ENCODE assay signal across 1 cellular context in the genomic region with DNA sequence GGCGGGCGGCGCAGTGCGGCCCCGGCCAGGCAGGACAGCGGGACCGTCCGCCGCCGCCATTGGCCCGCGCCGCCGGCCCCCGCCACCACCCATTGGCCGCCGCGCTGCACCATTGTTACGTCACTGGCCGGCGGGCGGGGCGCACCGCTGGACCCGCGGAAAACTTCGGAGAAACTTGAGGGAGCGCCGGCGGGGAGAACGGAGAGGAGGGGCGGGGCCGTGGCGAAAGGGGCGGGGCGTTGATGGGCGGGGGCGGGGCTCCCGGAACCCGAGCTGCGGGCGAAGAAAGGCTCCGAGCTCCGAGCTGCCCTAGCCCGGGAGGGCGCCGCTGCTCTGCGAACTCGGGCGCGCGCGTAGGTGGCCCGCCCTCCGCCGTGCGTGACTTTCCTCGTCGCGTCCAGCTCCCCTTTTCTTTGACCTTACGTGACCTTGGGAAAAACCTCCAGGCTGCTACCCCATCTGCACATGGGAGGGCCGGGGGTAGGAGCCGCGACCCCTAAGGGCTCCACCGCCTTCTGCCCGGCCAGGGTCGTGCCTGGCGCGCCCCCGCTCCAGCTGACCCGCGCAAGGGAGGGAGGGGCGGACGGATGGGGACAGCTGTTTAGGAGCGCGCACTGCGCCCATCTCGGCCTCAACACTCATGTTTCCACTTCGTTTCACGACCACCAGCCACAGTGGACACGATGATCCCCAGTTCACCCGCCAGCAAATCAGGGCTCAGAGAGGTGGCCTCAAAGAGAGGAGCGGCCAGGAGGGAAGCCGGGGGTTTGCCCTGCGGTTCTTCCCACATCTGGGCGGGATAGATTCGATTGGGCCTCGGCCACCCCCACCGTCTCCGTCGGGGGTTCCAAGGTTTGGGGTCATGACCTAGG.
TF ChIP-seq lines count a peak whose summit lies in the region.

A gene with protein sequence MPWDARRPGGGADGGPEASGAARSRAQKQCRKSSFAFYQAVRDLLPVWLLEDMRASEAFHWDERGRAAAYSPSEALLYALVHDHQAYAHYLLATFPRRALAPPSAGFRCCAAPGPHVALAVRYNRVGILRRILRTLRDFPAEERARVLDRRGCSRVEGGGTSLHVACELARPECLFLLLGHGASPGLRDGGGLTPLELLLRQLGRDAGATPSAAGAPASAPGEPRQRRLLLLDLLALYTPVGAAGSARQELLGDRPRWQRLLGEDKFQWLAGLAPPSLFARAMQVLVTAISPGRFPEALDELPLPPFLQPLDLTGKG (minus strand): TSS at position 33 of the 872 bp plus-strand sequence. CDS start 1,887 bp downstream, outside the sequence.

TF ChIP-seq in HEK293, 187 proteins besides CTCF, POLR2A, EP300 and RAD21 (continued from another document and continues in another):
- TF ChIP-seq, protein P1, sequence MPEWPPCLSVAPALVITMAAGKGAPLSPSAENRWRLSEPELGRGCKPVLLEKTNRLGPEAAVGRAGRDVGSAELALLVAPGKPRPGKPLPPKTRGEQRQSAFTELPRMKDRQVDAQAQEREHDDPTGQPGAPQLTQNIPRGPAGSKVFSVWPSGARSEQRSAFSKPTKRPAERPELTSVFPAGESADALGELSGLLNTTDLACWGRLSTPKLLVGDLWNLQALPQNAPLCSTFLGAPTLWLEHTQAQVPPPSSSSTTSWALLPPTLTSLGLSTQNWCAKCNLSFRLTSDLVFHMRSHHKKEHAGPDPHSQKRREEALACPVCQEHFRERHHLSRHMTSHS (tag by site-specific recombination; IDR thresholded peaks at IDR 0.05) = no peak
- TF ChIP-seq KLF7 (tag by site-specific recombination; IDR thresholded peaks at IDR 0.05; ENCODE audit: borderline replicate concordance) = no peak
- no peak for TF ChIP-seq ZNF37A (tag by site-specific recombination; IDR thresholded peaks at IDR 0.05)
- TF ChIP-seq KLF9 (tag by site-specific recombination; IDR thresholded peaks at IDR 0.05; ENCODE audit: low read depth) = peak; percentile 71
- no peak for TF ChIP-seq ZNF544 (tag by site-specific recombination; IDR thresholded peaks at IDR 0.05)
- no peak for TF ChIP-seq ZNF416 (tag by site-specific recombination; IDR thresholded peaks at IDR 0.05)
- TF ChIP-seq, protein P2, sequence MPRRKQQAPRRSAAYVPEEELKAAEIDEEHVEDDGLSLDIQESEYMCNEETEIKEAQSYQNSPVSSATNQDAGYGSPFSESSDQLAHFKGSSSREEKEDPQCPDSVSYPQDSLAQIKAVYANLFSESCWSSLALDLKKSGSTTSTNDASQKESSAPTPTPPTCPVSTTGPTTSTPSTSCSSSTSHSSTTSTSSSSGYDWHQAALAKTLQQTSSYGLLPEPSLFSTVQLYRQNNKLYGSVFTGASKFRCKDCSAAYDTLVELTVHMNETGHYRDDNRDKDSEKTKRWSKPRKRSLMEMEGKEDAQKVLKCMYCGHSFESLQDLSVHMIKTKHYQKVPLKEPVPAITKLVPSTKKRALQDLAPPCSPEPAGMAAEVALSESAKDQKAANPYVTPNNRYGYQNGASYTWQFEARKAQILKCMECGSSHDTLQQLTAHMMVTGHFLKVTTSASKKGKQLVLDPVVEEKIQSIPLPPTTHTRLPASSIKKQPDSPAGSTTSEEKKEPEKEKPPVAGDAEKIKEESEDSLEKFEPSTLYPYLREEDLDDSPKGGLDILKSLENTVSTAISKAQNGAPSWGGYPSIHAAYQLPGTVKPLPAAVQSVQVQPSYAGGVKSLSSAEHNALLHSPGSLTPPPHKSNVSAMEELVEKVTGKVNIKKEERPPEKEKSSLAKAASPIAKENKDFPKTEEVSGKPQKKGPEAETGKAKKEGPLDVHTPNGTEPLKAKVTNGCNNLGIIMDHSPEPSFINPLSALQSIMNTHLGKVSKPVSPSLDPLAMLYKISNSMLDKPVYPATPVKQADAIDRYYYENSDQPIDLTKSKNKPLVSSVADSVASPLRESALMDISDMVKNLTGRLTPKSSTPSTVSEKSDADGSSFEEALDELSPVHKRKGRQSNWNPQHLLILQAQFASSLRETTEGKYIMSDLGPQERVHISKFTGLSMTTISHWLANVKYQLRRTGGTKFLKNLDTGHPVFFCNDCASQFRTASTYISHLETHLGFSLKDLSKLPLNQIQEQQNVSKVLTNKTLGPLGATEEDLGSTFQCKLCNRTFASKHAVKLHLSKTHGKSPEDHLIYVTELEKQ (tag by site-specific recombination; IDR thresholded peaks at IDR 0.05; ENCODE audit: borderline replicate concordance) = no peak
- no peak for TF ChIP-seq ZNF184 (tag by site-specific recombination; IDR thresholded peaks at IDR 0.05)
- TF ChIP-seq ZNF266 (tag by site-specific recombination; IDR thresholded peaks at IDR 0.05; ENCODE audit: low read depth) = no peak
- TF ChIP-seq SP3 (tag by site-specific recombination; IDR thresholded peaks at IDR 0.05) = peak; percentile 53
- no peak for TF ChIP-seq ZNF837 (tag by site-specific recombination; IDR thresholded peaks at IDR 0.05)
- TF ChIP-seq SP2 (tag by site-specific recombination; IDR thresholded peaks at IDR 0.05) = peak; percentile 71
- peak; percentile 35; the same call in 1 of the 2 replicates for TF ChIP-seq ZNF600 (tag by site-specific recombination; IDR thresholded peaks at IDR 0.05)
- TF ChIP-seq ZNF560 (tag by site-specific recombination; IDR thresholded peaks at IDR 0.05; ENCODE audit: borderline replicate concordance) = no peak
- TF ChIP-seq, protein P3, sequence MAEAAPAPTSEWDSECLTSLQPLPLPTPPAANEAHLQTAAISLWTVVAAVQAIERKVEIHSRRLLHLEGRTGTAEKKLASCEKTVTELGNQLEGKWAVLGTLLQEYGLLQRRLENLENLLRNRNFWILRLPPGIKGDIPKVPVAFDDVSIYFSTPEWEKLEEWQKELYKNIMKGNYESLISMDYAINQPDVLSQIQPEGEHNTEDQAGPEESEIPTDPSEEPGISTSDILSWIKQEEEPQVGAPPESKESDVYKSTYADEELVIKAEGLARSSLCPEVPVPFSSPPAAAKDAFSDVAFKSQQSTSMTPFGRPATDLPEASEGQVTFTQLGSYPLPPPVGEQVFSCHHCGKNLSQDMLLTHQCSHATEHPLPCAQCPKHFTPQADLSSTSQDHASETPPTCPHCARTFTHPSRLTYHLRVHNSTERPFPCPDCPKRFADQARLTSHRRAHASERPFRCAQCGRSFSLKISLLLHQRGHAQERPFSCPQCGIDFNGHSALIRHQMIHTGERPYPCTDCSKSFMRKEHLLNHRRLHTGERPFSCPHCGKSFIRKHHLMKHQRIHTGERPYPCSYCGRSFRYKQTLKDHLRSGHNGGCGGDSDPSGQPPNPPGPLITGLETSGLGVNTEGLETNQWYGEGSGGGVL (tag by site-specific recombination; IDR thresholded peaks at IDR 0.05) = no peak
- peak; percentile 50 for TF ChIP-seq KLF1 (tag by site-specific recombination; IDR thresholded peaks at IDR 0.05)
- TF ChIP-seq SCRT2 (tag by site-specific recombination; IDR thresholded peaks at IDR 0.05) = no peak
- TF ChIP-seq, protein P4, sequence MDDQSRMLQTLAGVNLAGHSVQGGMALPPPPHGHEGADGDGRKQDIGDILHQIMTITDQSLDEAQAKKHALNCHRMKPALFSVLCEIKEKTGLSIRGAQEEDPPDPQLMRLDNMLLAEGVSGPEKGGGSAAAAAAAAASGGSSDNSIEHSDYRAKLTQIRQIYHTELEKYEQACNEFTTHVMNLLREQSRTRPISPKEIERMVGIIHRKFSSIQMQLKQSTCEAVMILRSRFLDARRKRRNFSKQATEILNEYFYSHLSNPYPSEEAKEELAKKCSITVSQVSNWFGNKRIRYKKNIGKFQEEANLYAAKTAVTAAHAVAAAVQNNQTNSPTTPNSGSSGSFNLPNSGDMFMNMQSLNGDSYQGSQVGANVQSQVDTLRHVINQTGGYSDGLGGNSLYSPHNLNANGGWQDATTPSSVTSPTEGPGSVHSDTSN (CRISPR knock-in tag; IDR thresholded peaks at IDR 0.05) = no peak
- TF ChIP-seq OSR2 (tag by site-specific recombination; IDR thresholded peaks at IDR 0.05) = no peak
- no peak for TF ChIP-seq ZNF660 (tag by site-specific recombination; IDR thresholded peaks at IDR 0.05)
- peak; percentile 72; the same call in 1 of the 2 replicates for TF ChIP-seq ZEB2 (tag by site-specific recombination; IDR thresholded peaks at IDR 0.05)
- no peak for TF ChIP-seq FEZF1 (tag by site-specific recombination; IDR thresholded peaks at IDR 0.05)
- TF ChIP-seq ZNF514 (tag by site-specific recombination; IDR thresholded peaks at IDR 0.05) = no peak
- no peak for TF ChIP-seq SCRT1 (tag by site-specific recombination; IDR thresholded peaks at IDR 0.05; ENCODE audit: borderline replicate concordance)
- peak; percentile 67 for TF ChIP-seq EGR2 (tag by site-specific recombination; IDR thresholded peaks at IDR 0.05; ENCODE audit: low read depth)
- TF ChIP-seq GLIS1 (tag by site-specific recombination; IDR thresholded peaks at IDR 0.05) = 0 out of 2 replicates have a peak, but pooled peaks have one; percentile 16
- no peak for TF ChIP-seq ZXDB (tag by site-specific recombination; IDR thresholded peaks at IDR 0.05)
- TF ChIP-seq, protein P5, sequence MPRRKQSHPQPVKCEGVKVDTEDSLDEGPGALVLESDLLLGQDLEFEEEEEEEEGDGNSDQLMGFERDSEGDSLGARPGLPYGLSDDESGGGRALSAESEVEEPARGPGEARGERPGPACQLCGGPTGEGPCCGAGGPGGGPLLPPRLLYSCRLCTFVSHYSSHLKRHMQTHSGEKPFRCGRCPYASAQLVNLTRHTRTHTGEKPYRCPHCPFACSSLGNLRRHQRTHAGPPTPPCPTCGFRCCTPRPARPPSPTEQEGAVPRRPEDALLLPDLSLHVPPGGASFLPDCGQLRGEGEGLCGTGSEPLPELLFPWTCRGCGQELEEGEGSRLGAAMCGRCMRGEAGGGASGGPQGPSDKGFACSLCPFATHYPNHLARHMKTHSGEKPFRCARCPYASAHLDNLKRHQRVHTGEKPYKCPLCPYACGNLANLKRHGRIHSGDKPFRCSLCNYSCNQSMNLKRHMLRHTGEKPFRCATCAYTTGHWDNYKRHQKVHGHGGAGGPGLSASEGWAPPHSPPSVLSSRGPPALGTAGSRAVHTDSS (tag by site-specific recombination; IDR thresholded peaks at IDR 0.05) = no peak
- TF ChIP-seq ZNF830 (tag by site-specific recombination; IDR thresholded peaks at IDR 0.05; ENCODE audit: low read depth) = no peak
- TF ChIP-seq ZNF2 (tag by site-specific recombination; IDR thresholded peaks at IDR 0.05) = no peak
- TF ChIP-seq ZNF112 (tag by site-specific recombination; IDR thresholded peaks at IDR 0.05) = no peak
- TF ChIP-seq IKZF3 (tag by site-specific recombination; IDR thresholded peaks at IDR 0.05) = peak; percentile 65
- TF ChIP-seq, protein P6, sequence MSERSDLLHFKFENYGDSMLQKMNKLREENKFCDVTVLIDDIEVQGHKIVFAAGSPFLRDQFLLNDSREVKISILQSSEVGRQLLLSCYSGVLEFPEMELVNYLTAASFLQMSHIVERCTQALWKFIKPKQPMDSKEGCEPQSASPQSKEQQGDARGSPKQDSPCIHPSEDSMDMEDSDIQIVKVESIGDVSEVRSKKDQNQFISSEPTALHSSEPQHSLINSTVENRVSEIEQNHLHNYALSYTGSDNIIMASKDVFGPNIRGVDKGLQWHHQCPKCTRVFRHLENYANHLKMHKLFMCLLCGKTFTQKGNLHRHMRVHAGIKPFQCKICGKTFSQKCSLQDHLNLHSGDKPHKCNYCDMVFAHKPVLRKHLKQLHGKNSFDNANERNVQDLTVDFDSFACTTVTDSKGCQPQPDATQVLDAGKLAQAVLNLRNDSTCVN (tag by site-specific recombination; optimal IDR thresholded peaks at IDR 0.05) = peak; percentile 90
- no peak for TF ChIP-seq ZNF140 (tag by site-specific recombination; IDR thresholded peaks at IDR 0.05)
- no peak for TF ChIP-seq ZNF302 (tag by site-specific recombination; IDR thresholded peaks at IDR 0.05; ENCODE audit: low read depth)
- no peak for TF ChIP-seq ZNF23 (tag by site-specific recombination; IDR thresholded peaks at IDR 0.05; ENCODE audit: borderline replicate concordance)
- TF ChIP-seq ZNF501 (tag by site-specific recombination; IDR thresholded peaks at IDR 0.05) = no peak
- TF ChIP-seq WT1 (tag by site-specific recombination; IDR thresholded peaks at IDR 0.05) = no peak
- no peak for TF ChIP-seq ZNF133 (tag by site-specific recombination; IDR thresholded peaks at IDR 0.05)
- no peak for TF ChIP-seq ZFP41 (tag by site-specific recombination; IDR thresholded peaks at IDR 0.05; ENCODE audit: borderline replicate concordance)
- TF ChIP-seq SALL2 (tag by site-specific recombination; IDR thresholded peaks at IDR 0.05; ENCODE audit: borderline replicate concordance) = no peak
- no peak for TF ChIP-seq ZNF157 (tag by site-specific recombination; IDR thresholded peaks at IDR 0.05)
- TF ChIP-seq ZNF202 (tag by site-specific recombination; IDR thresholded peaks at IDR 0.05; ENCODE audit: borderline replicate concordance) = no peak
- TF ChIP-seq ZNF311 (tag by site-specific recombination; IDR thresholded peaks at IDR 0.05; ENCODE audit: borderline replicate concordance) = no peak
- TF ChIP-seq ZNF585B (tag by site-specific recombination; IDR thresholded peaks at IDR 0.05) = no peak
- no peak for TF ChIP-seq REPIN1 (tag by site-specific recombination; IDR thresholded peaks at IDR 0.05; ENCODE audit: low read depth)
- TF ChIP-seq, protein P7, sequence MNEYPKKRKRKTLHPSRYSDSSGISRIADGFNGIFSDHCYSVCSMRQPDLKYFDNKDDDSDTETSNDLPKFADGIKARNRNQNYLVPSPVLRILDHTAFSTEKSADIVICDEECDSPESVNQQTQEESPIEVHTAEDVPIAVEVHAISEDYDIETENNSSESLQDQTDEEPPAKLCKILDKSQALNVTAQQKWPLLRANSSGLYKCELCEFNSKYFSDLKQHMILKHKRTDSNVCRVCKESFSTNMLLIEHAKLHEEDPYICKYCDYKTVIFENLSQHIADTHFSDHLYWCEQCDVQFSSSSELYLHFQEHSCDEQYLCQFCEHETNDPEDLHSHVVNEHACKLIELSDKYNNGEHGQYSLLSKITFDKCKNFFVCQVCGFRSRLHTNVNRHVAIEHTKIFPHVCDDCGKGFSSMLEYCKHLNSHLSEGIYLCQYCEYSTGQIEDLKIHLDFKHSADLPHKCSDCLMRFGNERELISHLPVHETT (tag by site-specific recombination; IDR thresholded peaks at IDR 0.05) = no peak
- no peak for TF ChIP-seq ZNF221 (tag by site-specific recombination; IDR thresholded peaks at IDR 0.05; ENCODE audit: borderline replicate concordance)
